In the genomic region with DNA sequence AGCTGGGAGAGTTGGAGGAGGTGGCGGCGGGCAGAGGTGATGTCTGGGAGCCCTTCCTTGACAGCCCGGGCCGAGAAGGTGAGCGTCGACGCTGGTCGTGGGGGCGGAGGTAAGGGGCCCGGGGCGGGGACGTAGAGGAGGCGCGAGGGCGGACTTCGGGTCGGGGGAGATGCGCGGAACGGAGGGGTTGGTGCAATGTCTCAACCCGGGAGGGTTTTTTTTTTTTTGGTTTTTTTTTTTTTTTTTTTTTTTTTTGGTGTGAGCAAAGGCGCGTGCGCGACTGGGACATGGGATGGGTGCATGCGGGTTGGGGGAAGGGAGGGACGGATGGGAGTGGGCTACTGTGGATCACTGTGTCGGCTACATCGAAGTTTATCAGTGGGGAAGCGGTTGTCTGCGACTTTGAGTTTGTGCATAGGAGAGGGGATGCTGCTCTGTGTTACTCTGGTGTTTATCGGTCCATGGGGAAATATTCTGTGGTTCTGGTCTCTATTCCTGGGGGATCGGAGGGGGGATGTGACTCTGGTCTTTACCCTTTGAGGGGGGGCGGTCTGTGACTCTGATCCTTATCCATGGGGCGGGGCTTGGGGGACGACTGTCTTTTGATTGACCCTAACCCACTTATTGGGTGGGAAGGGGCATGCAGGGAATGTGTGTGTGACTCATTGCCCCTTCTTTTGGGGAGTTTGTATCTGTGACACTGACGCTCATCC, we compare ENCODE assay signal across 8 cellular contexts. TPM values are rescaled to one million over a fixed set of nuclear protein-coding genes. Genes with fewer than 3 reads are reported as not detected.
A peak's percentile ranks its signal among the peaks of the same experiment; 100 is the strongest.
DNase-seq lines count a peak whose midpoint lies in the region; ATAC-seq and TF ChIP-seq lines count a peak whose summit lies in the region.

No MANE protein-coding gene starts in this region.

- no peak overlapping the region for H4K5ac ChIP-seq in mesendoderm (ENCODE audit: low read length)

- in situ Hi-C loops in GM13976 (cut with MboI; ENCODE audit: low sequenced_read_pairs, unreplicated experiment), result no loop called here

- H2BK5ac ChIP-seq in mesendoderm (ENCODE audit: low read length), result no peak overlapping the region

- H3K4me1 Mint-ChIP-seq in dendritic cell treated with granulocyte-macrophage colony-stimulating factor and Interleukin-4, amounts not matched to agents 40 ng/mL and 50 ng/mL, for 4 days (ENCODE audit: low read depth), result peaks cover 32% of the 10 kb centered on the region

- H2BK15ac ChIP-seq in mesendoderm (replicated peaks; ENCODE audit: low read depth), result no peak overlapping the region

- H3K4me3 Mint-ChIP-seq in dendritic cell treated with granulocyte-macrophage colony-stimulating factor and Interleukin-4, amounts not matched to agents 40 ng/mL and 50 ng/mL, for 4 days, result peak overlapping the region; percentile 97

- peaks cover 68% of the 10 kb centered on the region for H3K36me3 Mint-ChIP-seq in dendritic cell treated with granulocyte-macrophage colony-stimulating factor and Interleukin-4, amounts not matched to agents 40 ng/mL and 50 ng/mL, for 4 days (ENCODE audit: low read depth)

- TF ChIP-seq CTCF in GM13976 (IDR thresholded peaks at IDR 0.05; ENCODE audit: borderline replicate concordance, control extremely low read depth, extremely low read depth, insufficient read depth, missing control alignments), result no peak

- H4K8ac ChIP-seq in mesendoderm (ENCODE audit: low read depth, low read length), result no peak overlapping the region

- H3K18ac ChIP-seq in mesendoderm (ENCODE audit: low read length), result peak overlapping the region; percentile 60

- peak; percentile 21 for DNase-seq in GM13976 (ENCODE audit: low spot score)
- DNase-seq in HEK293T (ENCODE audit: extremely low spot score), result no peak
- DNase-seq in NCI-H69 (lab: John Stamatoyannopoulos, UW), result peak; percentile 70
- no peak for DNase-seq in mesendoderm
- no peak for DNase-seq in aorta
- DNase-seq in NCI-H2196 (lab: John Stamatoyannopoulos, UW; ENCODE audit: unreplicated experiment), result no peak
- no peak for DNase-seq in NCI-H187 (lab: John Stamatoyannopoulos, UW)

- peaks cover 46% of the 10 kb centered on the region for H3K79me2 ChIP-seq in mesendoderm (ENCODE audit: control insufficient read depth, insufficient read depth, low read length)

- H3K23ac ChIP-seq in mesendoderm (ENCODE audit: low read length), result no peak overlapping the region

- no peak overlapping the region for H2BK120ac ChIP-seq in mesendoderm (ENCODE audit: low read depth, low read length)

- no peak overlapping the region for H2AK5ac ChIP-seq in mesendoderm (ENCODE audit: low read length)

- no peaks in the 10 kb centered on the region for H3K9me3 ChIP-seq in aorta (ENCODE audit: control insufficient read depth, low read length)

- peak overlapping the region; percentile 95 for H3K9ac ChIP-seq in mesendoderm (ENCODE audit: low read length)

- no CpG with 5 or more reads among the region's 37 CpGs for WGBS in mesendoderm (ENCODE audit: extremely low coverage, insufficient coverage, low lambda C conversion rate)
- 0 to 34% methylated on average over 37 of the region's 37 CpGs for WGBS in aorta, 2 donors

- no peaks in the 10 kb centered on the region for H3K36me3 ChIP-seq in mesendoderm (ENCODE audit: control insufficient read depth, insufficient read depth, low read length)
- peaks cover 0 to under 1% of the 10 kb centered on the region in 2 donors for H3K36me3 ChIP-seq in aorta (ENCODE audit: control insufficient read depth in 1 of 2, insufficient read depth in 2 of 2, low read length in 1 of 2)

- H3K4me2 ChIP-seq in mesendoderm (ENCODE audit: low read length), result peak overlapping the region; percentile 83

- H3K27me3 Mint-ChIP-seq in dendritic cell treated with granulocyte-macrophage colony-stimulating factor and Interleukin-4, amounts not matched to agents 40 ng/mL and 50 ng/mL, for 4 days, result no peaks in the 10 kb centered on the region

- H3K4ac ChIP-seq in mesendoderm (ENCODE audit: low read depth, low read length), result peak overlapping the region; percentile 62

- CTCF ChIA-PET in HEK293T (lab: Yijun Ruan, JAX), result interaction anchor here (0.5 to 1.2 kb wide), 4 partner anchors 12 to 216 kb away, joined by 4 read pairs; no protein-coding TSS in a partner anchor

- H3K27me3 ChIP-seq in mesendoderm (ENCODE audit: insufficient read depth, low read length, poor library complexity) (no peaks in the 10 kb centered on the region), aorta (ENCODE audit: control insufficient read depth in 1 of 2, insufficient read depth in 2 of 2, low read length in 1 of 2) (no peaks in the 10 kb centered on the region)

- H3K4me3 ChIP-seq in mesendoderm (ENCODE audit: low read length) (peak overlapping the region; percentile 86), aorta (ENCODE audit: low read length in 2 of 2) (peak overlapping the region; percentile 17 to 57)

- peak overlapping the region; percentile 95 for H3K56ac ChIP-seq in mesendoderm (ENCODE audit: low read length)

- H3K79me1 ChIP-seq in mesendoderm (ENCODE audit: low read length), result peaks cover 3% of the 10 kb centered on the region

- intact Hi-C loops in dendritic cell treated with granulocyte-macrophage colony-stimulating factor and Interleukin-4, amounts not matched to agents 40 ng/mL and 50 ng/mL, for 4 days (cut with micrococcal nuclease), result loop anchor here (2.0 kb wide), 1 partner anchor 17 kb away; no protein-coding TSS in a partner anchor
- intact Hi-C loops in aorta (cut with DNase I), result no loop called here

- H3K4me1 ChIP-seq in mesendoderm (ENCODE audit: control insufficient read depth, low read depth, low read length) (no peaks in the 10 kb centered on the region), aorta (ENCODE audit: control insufficient read depth in 1 of 2, insufficient read depth in 2 of 2, low read length in 2 of 2) (no peaks in the 10 kb centered on the region)

- POLR2A ChIA-PET in HEK293T (lab: Yijun Ruan, JAX), result interaction anchor here (0.8 to 3.8 kb wide), 10 partner anchors 11 to 180 kb away, joined by 3 to 76 read pairs (median 4); no protein-coding TSS in a partner anchor

- H3K27ac Mint-ChIP-seq in dendritic cell treated with granulocyte-macrophage colony-stimulating factor and Interleukin-4, amounts not matched to agents 40 ng/mL and 50 ng/mL, for 4 days, result peak overlapping the region; percentile 99

- peak overlapping the region; percentile 71 for H3K27ac ChIP-seq in mesendoderm (ENCODE audit: low read depth, low read length)
- H3K27ac ChIP-seq in aorta (ENCODE audit: low read depth in 1 of 2, low read length in 2 of 2), result peak overlapping the region in 1 of 2 donors; percentile 90

- no peaks in the 10 kb centered on the region for H3K9me3 Mint-ChIP-seq in dendritic cell treated with granulocyte-macrophage colony-stimulating factor and Interleukin-4, amounts not matched to agents 40 ng/mL and 50 ng/mL, for 4 days

- peak; percentile 43 for ATAC-seq in aorta (ENCODE audit: low FRiP score)

TF ChIP-seq in HEK293T, 16 proteins besides CTCF, POLR2A, EP300 and RAD21:
- TF ChIP-seq SUZ12 (IDR thresholded peaks at IDR 0.05) (no peak), ZNF384 (IDR thresholded peaks at IDR 0.05) (peak; percentile 87)

RNA-seq across cellular contexts. Expression of a gene that starts 0.5 kb away (rescaled TPM):
- 49.5 TPM for polyA plus RNA-seq in mesendoderm (2013, experiment 1 of 2)
- polyA plus RNA-seq in mesendoderm (2013, experiment 2 of 2), result 49.6 TPM
- 10 to 100 TPM; 23.0 to 25.7 TPM for total RNA-seq in aorta
- 10 to 100 TPM in 1 of 2 donors, 1 to 10 TPM in 1; 8.4 to 46.8 TPM for polyA plus RNA-seq in aorta

RNA-seq across cellular contexts. Expression of a gene that starts 1.1 kb away (rescaled TPM):
- 100 TPM for polyA plus RNA-seq in mesendoderm (2013, experiment 1 of 2)
- polyA plus RNA-seq in mesendoderm (2013, experiment 2 of 2), result 101 TPM
- total RNA-seq in aorta, result 10 to 100 TPM; 33.7 to 40.3 TPM
- polyA plus RNA-seq in aorta, result 10 to 100 TPM; 65.7 to 69.5 TPM

RNA-seq across cellular contexts. Expression of a gene that starts 48.1 kb away (rescaled TPM):
- polyA plus RNA-seq in mesendoderm (2013, experiment 1 of 2), result 144 TPM
- 143 TPM for polyA plus RNA-seq in mesendoderm (2013, experiment 2 of 2)
- total RNA-seq in aorta, result 100 to 1,000 TPM; 160 to 167 TPM
- 100 to 1,000 TPM in 1 of 2 donors, 10 to 100 TPM in 1; 33.8 to 109 TPM for polyA plus RNA-seq in aorta

Comparison
In these comparisons a context has a peak if more than half of its experiments do, and no peak if none do; other contexts are left out.
1. DNase-seq: peak in GM13976 (single experiment) and NCI-H69 (single experiment); none in HEK293T (single experiment), mesendoderm (single experiment), aorta (0 of 2), NCI-H2196 (single experiment) and NCI-H187 (0 of 2).